In genomic region chr14:68656452-68656851, GRCh38 we compare ENCODE assay signal across 31 cellular contexts.
DNase-seq lines count a peak whose midpoint lies in the region; ATAC-seq and TF ChIP-seq lines count a peak whose summit lies in the region.
"Had no signal": no experiment of that assay in that cellular context is flagged by ENCODE, and none has a peak within 500 bp of the region (broad histone marks: within the 10 kb centered on the region; RNA-seq: fewer than 3 reads in every experiment).

No MANE protein-coding gene starts in this region.

- no peaks in the 10 kb centered on the region for H3K9me3 Mint-ChIP-seq in activated naive CD4-positive, alpha-beta T cell treated with anti-CD3 and anti-CD28 coated beads for 36 hours
- no peaks in the 10 kb centered on the region for H3K9me3 Mint-ChIP-seq in glutamatergic neuron (ENCODE audit: unreplicated experiment)
- H3K9me3 Mint-ChIP-seq: activated CD4-positive, alpha-beta T cell treated with anti-CD3 and anti-CD28 coated beads, Interleukin-2, amount 10 ng/mL, durations not matched to agents 24 days and 14 days; activated naive CD4-positive, alpha-beta T cell treated with anti-CD3 and anti-CD28 coated beads, Interleukin-2, amount 50 U/mL, for 24 hours; activated T-helper 1 cell treated with anti-CD3 and anti-CD28 coated beads, Interleukin-12 subunit alpha, Interleukin-12 subunit beta, Interleukin-2, Interleukin-4 antibody, amounts not matched to agents 30 ng/mL and 10 ng/mL and 1 ng/mL, durations not matched to agents 14 hours and 24 hours and 36 hours; CD4-positive, alpha-beta T cell; effector memory CD8-positive, alpha-beta T cell; GM23338 had no signal

- H3K4me2 ChIP-seq in mammary epithelial cell (ENCODE audit: insufficient read depth, low read depth, low read length): no peak overlapping the region
- H3K4me2 ChIP-seq: GM23338 had no signal

- 100% methylated on average over 3 of the region's 8 CpGs for WGBS in mammary epithelial cell (ENCODE audit: low coverage, missing lambda C conversion rate)

- no peak for ATAC-seq in upper lobe of right lung
- ATAC-seq in GM21367 (IDR thresholded peaks at IDR 0.05; ENCODE audit: unreplicated experiment): no peak
- ATAC-seq: effector memory CD8-positive, alpha-beta T cell had no signal

- in situ Hi-C loops in mammary epithelial cell (cut with MboI; ENCODE audit: low sequenced_read_pairs in 2 of 2): no loop called here

- no peaks in the 10 kb centered on the region for H3K36me3 Mint-ChIP-seq in activated naive CD4-positive, alpha-beta T cell treated with anti-CD3 and anti-CD28 coated beads for 36 hours (ENCODE audit: low read depth)
- peaks cover 6% of the 10 kb centered on the region for H3K36me3 Mint-ChIP-seq in glutamatergic neuron (ENCODE audit: unreplicated experiment)
- H3K36me3 Mint-ChIP-seq: activated naive CD4-positive, alpha-beta T cell treated with anti-CD3 and anti-CD28 coated beads, Interleukin-2, amount 50 U/mL, for 24 hours had no signal

- H3K4me3 ChIP-seq in mammary epithelial cell (replicated peaks in 1 of 3; ENCODE audit: insufficient read depth in 1 of 3, low read depth in 2 of 3, low read length in 3 of 3) (no peak overlapping the region), muscle layer of colon (ENCODE audit: low read depth in 1 of 2, low read length in 2 of 2) (no peak overlapping the region), upper lobe of right lung (no peak overlapping the region)
- H3K4me3 ChIP-seq: GM12878, GM23338, heart right ventricle, psoas muscle, skin epidermis, upper lobe of left lung had no signal

- H3K27ac ChIP-seq in mammary epithelial cell (ENCODE audit: insufficient read depth, low read depth, low read length) (no peak overlapping the region), muscle layer of colon (ENCODE audit: low read depth, low read length) (peak overlapping the region; percentile 88), upper lobe of right lung (no peak overlapping the region)
- H3K27ac ChIP-seq: 22Rv1, neutrophil, psoas muscle, upper lobe of left lung, VCaP had no signal

- no peaks in the 10 kb centered on the region for H3K79me2 ChIP-seq in mammary epithelial cell (ENCODE audit: insufficient read depth, low read length)

- peak; percentile 48 for DNase-seq in activated CD8-positive, alpha-beta memory T cell treated with anti-CD3 and anti-CD28 coated beads for 24 hours
- no peak for DNase-seq in activated CD8-positive, alpha-beta memory T cell treated with anti-CD3 and anti-CD28 coated beads, Interleukin-2, amount 50 U/mL, for 4 hours
- DNase-seq in mammary epithelial cell (no peak), upper lobe of right lung (peak; percentile 23), glutamatergic neuron (no peak)
- DNase-seq in activated naive CD4-positive, alpha-beta T cell treated with anti-CD3 and anti-CD28 coated beads for 36 hours: no peak
- DNase-seq: activated CD4-positive, alpha-beta T cell treated with anti-CD3 and anti-CD28 coated beads, Interleukin-2, amount 10 ng/mL, durations not matched to agents 24 days and 14 days; amygdala; CD4-positive, alpha-beta T cell; effector memory CD8-positive, alpha-beta T cell; erythroblast; heart right ventricle; NCI-H1105; NCI-H1930; NCI-H526; psoas muscle; SIG-M5; stimulated activated CD8-positive, alpha-beta memory T cell treated with anti-CD3 and anti-CD28 coated beads, Interleukin-4, amount 100 ng/mL, for 48 hours; SW 1271; T-helper 9 cell; upper lobe of left lung had no signal

- H2AFZ ChIP-seq in mammary epithelial cell (ENCODE audit: low read depth, low read length): peak overlapping the region; percentile 58
- H2AFZ ChIP-seq: GM23338 had no signal

- dilution Hi-C loops in mammary epithelial cell (cut with HindIII; ENCODE audit: low sequenced_read_pairs): no loop called here

- H3K36me3 ChIP-seq in mammary epithelial cell (ENCODE audit: insufficient read depth, low read length) (no peaks in the 10 kb centered on the region), muscle layer of colon (ENCODE audit: insufficient read depth, low read length) (no peaks in the 10 kb centered on the region), upper lobe of right lung (no peaks in the 10 kb centered on the region)
- H3K36me3 ChIP-seq: heart right ventricle, neutrophil, upper lobe of left lung had no signal

- H3K27me3 ChIP-seq in mammary epithelial cell (ENCODE audit: insufficient read depth, low read length): no peaks in the 10 kb centered on the region
- H3K27me3 ChIP-seq in muscle layer of colon (ENCODE audit: control insufficient read depth in 1 of 2, insufficient read depth in 2 of 2, low read length in 2 of 2): no peaks in the 10 kb centered on the region
- no peaks in the 10 kb centered on the region for H3K27me3 ChIP-seq in upper lobe of right lung
- H3K27me3 ChIP-seq: heart right ventricle, neutrophil, upper lobe of left lung had no signal

- no peak overlapping the region for H3K4me3 Mint-ChIP-seq in activated naive CD4-positive, alpha-beta T cell treated with anti-CD3 and anti-CD28 coated beads for 36 hours
- no peak overlapping the region for H3K4me3 Mint-ChIP-seq in glutamatergic neuron (ENCODE audit: unreplicated experiment)
- H3K4me3 Mint-ChIP-seq: activated CD4-positive, alpha-beta T cell treated with anti-CD3 and anti-CD28 coated beads, Interleukin-2, amount 10 ng/mL, durations not matched to agents 24 days and 14 days; activated naive CD4-positive, alpha-beta T cell treated with anti-CD3 and anti-CD28 coated beads, Interleukin-2, amount 50 U/mL, for 24 hours; activated T-helper 1 cell treated with anti-CD3 and anti-CD28 coated beads, Interleukin-12 subunit alpha, Interleukin-12 subunit beta, Interleukin-2, Interleukin-4 antibody, amounts not matched to agents 30 ng/mL and 10 ng/mL and 1 ng/mL, durations not matched to agents 14 hours and 24 hours and 36 hours; CD4-positive, alpha-beta T cell; effector memory CD8-positive, alpha-beta T cell; GM23338 had no signal

- H3K9me3 ChIP-seq in mammary epithelial cell (replicated peaks; ENCODE audit: insufficient read depth, low read length): no peaks in the 10 kb centered on the region
- no peaks in the 10 kb centered on the region for H3K9me3 ChIP-seq in muscle layer of colon (ENCODE audit: low read length)
- H3K9me3 ChIP-seq in upper lobe of right lung: no peaks in the 10 kb centered on the region
- H3K9me3 ChIP-seq: heart right ventricle, neutrophil, psoas muscle, upper lobe of left lung had no signal

- CTCF ChIA-PET in mammary epithelial cell (lab: Charles Lee; ENCODE audit: low non-redundant PET): interaction anchor here (0.5 kb wide), 1 partner anchor 210 kb away, joined by 3 read pairs; no protein-coding TSS in a partner anchor
- CTCF ChIA-PET in activated naive CD4-positive, alpha-beta T cell treated with anti-CD3 and anti-CD28 coated beads for 36 hours (lab: Charles Lee): interaction anchor here (0.6 to 1.0 kb wide), 2 partner anchors 132 to 188 kb away, joined by 3 to 4 read pairs; no protein-coding TSS in a partner anchor

- peaks cover 4% of the 10 kb centered on the region for H3K4me1 Mint-ChIP-seq in activated naive CD4-positive, alpha-beta T cell treated with anti-CD3 and anti-CD28 coated beads for 36 hours (ENCODE audit: low read depth)
- peaks cover 14% of the 10 kb centered on the region for H3K4me1 Mint-ChIP-seq in glutamatergic neuron (ENCODE audit: low read depth, unreplicated experiment)

- no TSS peak for BruUV-seq in mammary epithelial cell (replicated peaks; lab: Mats Ljungman, UMichigan)

- peaks cover 20% of the 10 kb centered on the region for H3K4me1 ChIP-seq in mammary epithelial cell (ENCODE audit: insufficient read depth, low read length)
- H3K4me1 ChIP-seq in muscle layer of colon (ENCODE audit: insufficient read depth, low read length): peaks cover 78% of the 10 kb centered on the region
- peaks cover 12% of the 10 kb centered on the region for H3K4me1 ChIP-seq in upper lobe of right lung

- no peak overlapping the region for H3K9ac ChIP-seq in mammary epithelial cell (ENCODE audit: insufficient read depth, low read length)
- no peak overlapping the region for H3K9ac ChIP-seq in muscle layer of colon (ENCODE audit: low read length)

- no peaks in the 10 kb centered on the region for H3K27me3 Mint-ChIP-seq in activated naive CD4-positive, alpha-beta T cell treated with anti-CD3 and anti-CD28 coated beads for 36 hours (ENCODE audit: low read depth)
- H3K27me3 Mint-ChIP-seq in glutamatergic neuron (ENCODE audit: unreplicated experiment): peaks cover 2% of the 10 kb centered on the region
- H3K27me3 Mint-ChIP-seq: activated naive CD4-positive, alpha-beta T cell treated with anti-CD3 and anti-CD28 coated beads, Interleukin-2, amount 50 U/mL, for 24 hours; CD4-positive, alpha-beta T cell; effector memory CD8-positive, alpha-beta T cell had no signal

- H3K27ac Mint-ChIP-seq in activated naive CD4-positive, alpha-beta T cell treated with anti-CD3 and anti-CD28 coated beads for 36 hours: no peak overlapping the region
- no peak overlapping the region for H3K27ac Mint-ChIP-seq in glutamatergic neuron (ENCODE audit: unreplicated experiment)
- H3K27ac Mint-ChIP-seq: activated CD4-positive, alpha-beta T cell treated with anti-CD3 and anti-CD28 coated beads, Interleukin-2, amount 10 ng/mL, durations not matched to agents 24 days and 14 days; activated naive CD4-positive, alpha-beta T cell treated with anti-CD3 and anti-CD28 coated beads, Interleukin-2, amount 50 U/mL, for 24 hours; activated T-helper 1 cell treated with anti-CD3 and anti-CD28 coated beads, Interleukin-12 subunit alpha, Interleukin-12 subunit beta, Interleukin-2, Interleukin-4 antibody, amounts not matched to agents 30 ng/mL and 10 ng/mL and 1 ng/mL, durations not matched to agents 14 hours and 24 hours and 36 hours; CD4-positive, alpha-beta T cell; effector memory CD8-positive, alpha-beta T cell; GM23338 had no signal

- TF ChIP-seq CTCF in mammary epithelial cell (conservative IDR thresholded peaks at IDR 0.05 in 1 of 2, IDR thresholded peaks at IDR 0.05 in 1 of 2; ENCODE audit: extremely low read depth in 1 of 2, insufficient read depth in 1 of 2, low read depth in 1 of 2, low read length in 2 of 2): no peak
- TF ChIP-seq CTCF in upper lobe of right lung (IDR thresholded peaks at IDR 0.05): no peak
- no peak for TF ChIP-seq CTCF in glutamatergic neuron (IDR thresholded peaks at IDR 0.05; ENCODE audit: partially characterized antibody, unreplicated experiment)

- H4K20me1 ChIP-seq in mammary epithelial cell (ENCODE audit: insufficient read depth, low read length): no peaks in the 10 kb centered on the region

- intact Hi-C loops in mammary epithelial cell (cut with micrococcal nuclease) (no loop called here), upper lobe of right lung (cut with DNase I) (no loop called here)
- intact Hi-C loops in activated naive CD4-positive, alpha-beta T cell treated with anti-CD3 and anti-CD28 coated beads for 36 hours (cut with micrococcal nuclease): no loop called here

Comparison
In these comparisons a context has a peak if more than half of its experiments do, and no peak if none do; other contexts are left out.
1. DNase-seq: peak in activated CD8-positive, alpha-beta memory T cell treated with anti-CD3 and anti-CD28 coated beads for 24 hours (single experiment) and upper lobe of right lung (single experiment); none in activated CD8-positive, alpha-beta memory T cell treated with anti-CD3 and anti-CD28 coated beads, Interleukin-2, amount 50 U/mL, for 4 hours (single experiment), mammary epithelial cell (single experiment), activated naive CD4-positive, alpha-beta T cell treated with anti-CD3 and anti-CD28 coated beads for 36 hours (single experiment) and glutamatergic neuron (single experiment).